ENCODE assay signal across 9 cellular contexts in genomic region chr5:68369436-68370125, GRCh38.
DNase-seq lines count a peak whose midpoint lies in the region; ATAC-seq and TF ChIP-seq lines count a peak whose summit lies in the region.
"Had no signal": no experiment of that assay in that cellular context is flagged by ENCODE, and none has a peak within 500 bp of the region (broad histone marks: within the 10 kb centered on the region; RNA-seq: fewer than 3 reads in every experiment).

No MANE protein-coding gene starts in this region.

- H3K9me3 ChIP-seq in parathyroid adenoma (ENCODE audit: control insufficient read depth, low read length), result no peaks in the 10 kb centered on the region
- H3K9me3 ChIP-seq in MG63, result no peaks in the 10 kb centered on the region
- H3K9me3 ChIP-seq: SK-N-SH had no signal

- DNase-seq in T-helper 2 cell treated with Interferon-gamma antibody and Interleukin-4, amounts not matched to agents 5 μg/mL and 100 μg/mL, for 36 hours (ENCODE audit: low spot score), result peak; percentile 51
- no peak for DNase-seq in anterior cingulate cortex (lab: John Stamatoyannopoulos, UW)
- DNase-seq in cerebellum (ENCODE audit: low spot score), result no peak
- no peak for DNase-seq in COLO668 (lab: John Stamatoyannopoulos, UW; ENCODE audit: unreplicated experiment)
- no peak for DNase-seq in MG63
- DNase-seq: SK-N-SH had no signal

- peak overlapping the region; percentile 60 for H3K4me3 Mint-ChIP-seq in T-helper 2 cell treated with Interferon-gamma antibody and Interleukin-4, amounts not matched to agents 5 μg/mL and 100 μg/mL, for 36 hours

- no peaks in the 10 kb centered on the region for H3K79me2 ChIP-seq in parathyroid adenoma

- H3K27me3 ChIP-seq in parathyroid adenoma (ENCODE audit: control insufficient read depth, insufficient read depth, low read length), result no peaks in the 10 kb centered on the region
- no peaks in the 10 kb centered on the region for H3K27me3 ChIP-seq in MG63

- peaks cover 11% of the 10 kb centered on the region for H3K4me1 ChIP-seq in parathyroid adenoma

- TF ChIP-seq CTCF in parathyroid adenoma (IDR thresholded peaks at IDR 0.05), result no peak

- H3K9me3 Mint-ChIP-seq in T-helper 2 cell treated with Interferon-gamma antibody and Interleukin-4, amounts not matched to agents 5 μg/mL and 100 μg/mL, for 36 hours, result peaks cover 8% of the 10 kb centered on the region

- H3K4me1 Mint-ChIP-seq in T-helper 2 cell treated with Interferon-gamma antibody and Interleukin-4, amounts not matched to agents 5 μg/mL and 100 μg/mL, for 36 hours (ENCODE audit: low read depth), result peaks cover 43% of the 10 kb centered on the region

- H3K27me3 Mint-ChIP-seq in T-helper 2 cell treated with Interferon-gamma antibody and Interleukin-4, amounts not matched to agents 5 μg/mL and 100 μg/mL, for 36 hours (ENCODE audit: low read depth), result peaks cover 3% of the 10 kb centered on the region

- H3K36me3 Mint-ChIP-seq in T-helper 2 cell treated with Interferon-gamma antibody and Interleukin-4, amounts not matched to agents 5 μg/mL and 100 μg/mL, for 36 hours (ENCODE audit: low read depth), result peaks cover 7% of the 10 kb centered on the region

- H3K4me3 ChIP-seq in parathyroid adenoma (ENCODE audit: low read depth, low read length) (no peak overlapping the region), MG63 (no peak overlapping the region)

- no peak overlapping the region for H3K27ac ChIP-seq in parathyroid adenoma

- peak overlapping the region; percentile 18 for H2AFZ ChIP-seq in parathyroid adenoma

- H3K4me2 ChIP-seq in parathyroid adenoma (ENCODE audit: low read length), result no peak overlapping the region
- H3K4me2 ChIP-seq: SK-N-SH had no signal

- H3K36me3 ChIP-seq in parathyroid adenoma (ENCODE audit: control insufficient read depth, insufficient read depth, low read length), result no peaks in the 10 kb centered on the region
- H3K36me3 ChIP-seq in MG63, result no peaks in the 10 kb centered on the region

- H3K9ac ChIP-seq in parathyroid adenoma, result no peak overlapping the region
- H3K9ac ChIP-seq: SK-N-SH had no signal

- H3K27ac Mint-ChIP-seq in T-helper 2 cell treated with Interferon-gamma antibody and Interleukin-4, amounts not matched to agents 5 μg/mL and 100 μg/mL, for 36 hours, result peak overlapping the region; percentile 80

- ATAC-seq in GM18861 (IDR thresholded peaks at IDR 0.05; ENCODE audit: unreplicated experiment) (peak; percentile 76), HG02678 (IDR thresholded peaks at IDR 0.05; ENCODE audit: unreplicated experiment) (peak; percentile 87)
